8 cellular contexts compared by ENCODE assay signal in the genomic region with DNA sequence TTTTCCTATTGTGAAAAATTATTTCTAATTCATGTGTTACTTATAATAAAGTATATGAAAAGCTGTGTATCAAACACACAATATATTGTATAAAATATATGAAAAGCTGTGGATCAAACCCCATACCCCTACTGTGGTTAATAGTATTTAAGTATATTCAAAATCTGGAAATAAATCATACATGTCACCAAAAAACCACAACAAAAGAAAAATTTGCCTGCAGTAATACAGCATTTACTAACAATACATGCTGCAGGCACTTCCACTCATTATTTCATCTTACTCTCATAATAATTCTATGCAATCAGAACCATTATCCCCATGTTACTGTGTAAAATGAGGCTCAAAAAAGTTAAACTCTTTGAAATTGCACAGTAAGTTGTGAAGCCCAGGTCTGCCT.
DNase-seq lines count a peak whose midpoint lies in the region; ATAC-seq lines count a peak whose summit lies in the region.

No MANE protein-coding gene starts in this region.

- CTCF ChIA-PET in CD8-positive, alpha-beta memory T cell (lab: Charles Lee) = interaction anchor here (1.4 to 2.5 kb wide), 2 partner anchors 136 to 168 kb away, joined by 3 to 11 read pairs; partner anchors contain the start of gene FAM50B

- peak overlapping the region; percentile 95 to 100 (median 98) for H3K27ac Mint-ChIP-seq in CD8-positive, alpha-beta memory T cell

- no peak overlapping the region for H2BK12ac ChIP-seq in neuronal stem cell (ENCODE audit: low read length)

- peaks cover 54% of the 10 kb centered on the region for H3K4me1 ChIP-seq in CD8-positive, alpha-beta memory T cell (ENCODE audit: insufficient read depth, low read length)
- H3K4me1 ChIP-seq in NT2/D1 (ENCODE audit: insufficient read depth, insufficient read length) (no peaks in the 10 kb centered on the region), neuronal stem cell (ENCODE audit: control insufficient read depth in 2 of 2, insufficient read depth in 1 of 2, low read depth in 1 of 2, low read length in 2 of 2) (peaks cover 0 to 10% of the 10 kb centered on the region in 2 donors)
- peaks cover 24% of the 10 kb centered on the region for H3K4me1 ChIP-seq in effector memory CD4-positive, alpha-beta T cell (ENCODE audit: control insufficient read depth, insufficient read depth, low read length, poor library complexity, severe bottlenecking)

- H3K9ac ChIP-seq in NT2/D1 (ENCODE audit: insufficient read length, low read depth) (peak overlapping the region; percentile 89), neuronal stem cell (ENCODE audit: low read depth, low read length, poor library complexity) (no peak overlapping the region)

- H4K8ac ChIP-seq in neuronal stem cell (ENCODE audit: low read depth, low read length) = no peak overlapping the region

- peak overlapping the region; percentile 90 to 98 (median 96) for H3K4me3 Mint-ChIP-seq in CD8-positive, alpha-beta memory T cell

- peak overlapping the region; percentile 93 for H3K27ac ChIP-seq in CD8-positive, alpha-beta memory T cell (ENCODE audit: low read depth, low read length)
- H3K27ac ChIP-seq in effector memory CD4-positive, alpha-beta T cell (ENCODE audit: insufficient read depth, low read length, poor library complexity, severe bottlenecking) = peak overlapping the region; percentile 95
- no peak overlapping the region for H3K27ac ChIP-seq in neuronal stem cell (replicated peaks; ENCODE audit: low read length)

- H4K91ac ChIP-seq in neuronal stem cell (ENCODE audit: low read depth, low read length, poor library complexity) = no peak overlapping the region

- H2BK5ac ChIP-seq in neuronal stem cell (ENCODE audit: low read length) = no peak overlapping the region

- no peaks in the 10 kb centered on the region for H3K36me3 ChIP-seq in CD8-positive, alpha-beta memory T cell (ENCODE audit: insufficient read depth, low read length)
- H3K36me3 ChIP-seq in NT2/D1 (ENCODE audit: insufficient read depth, insufficient read length, low read length) = no peaks in the 10 kb centered on the region
- H3K36me3 ChIP-seq in effector memory CD4-positive, alpha-beta T cell (ENCODE audit: control insufficient read depth, insufficient read depth, low read length) = no peaks in the 10 kb centered on the region
- peaks cover 2 to 39% of the 10 kb centered on the region in 2 donors for H3K36me3 ChIP-seq in neuronal stem cell (replicated peaks in 1 of 2; ENCODE audit: control insufficient read depth in 2 of 2, insufficient read depth in 2 of 2, low read length in 2 of 2)

- peak overlapping the region; percentile 74 for H3K4me3 ChIP-seq in CD8-positive, alpha-beta memory T cell (ENCODE audit: low read length)
- H3K4me3 ChIP-seq in NT2/D1 (ENCODE audit: insufficient read length, low read depth) = peak overlapping the region; percentile 77
- H3K4me3 ChIP-seq in effector memory CD4-positive, alpha-beta T cell (ENCODE audit: insufficient read depth, low read depth, low read length, poor library complexity, severe bottlenecking) = peak overlapping the region; percentile 77
- peak overlapping the region in 1 of 2 donors; percentile 65 for H3K4me3 ChIP-seq in neuronal stem cell (ENCODE audit: low read length in 2 of 2)

- no peaks in the 10 kb centered on the region for H3K27me3 ChIP-seq in CD8-positive, alpha-beta memory T cell (ENCODE audit: insufficient read depth, low read length, poor library complexity, severe bottlenecking)
- H3K27me3 ChIP-seq in NT2/D1 (ENCODE audit: insufficient read depth, insufficient read length) = no peaks in the 10 kb centered on the region
- H3K27me3 ChIP-seq in effector memory CD4-positive, alpha-beta T cell (replicated peaks; ENCODE audit: control insufficient read depth, insufficient read depth, low read length, poor library complexity, severe bottlenecking) = no peaks in the 10 kb centered on the region
- H3K27me3 ChIP-seq in neuronal stem cell (ENCODE audit: control insufficient read depth in 3 of 3, insufficient read depth in 3 of 3, low read depth in 1 of 3, low read length in 3 of 3) = no peaks in the 10 kb centered on the region

- no peak overlapping the region for H2BK15ac ChIP-seq in neuronal stem cell (ENCODE audit: low read length)

- H3K9me3 ChIP-seq in CD8-positive, alpha-beta memory T cell (ENCODE audit: low read length) = no peaks in the 10 kb centered on the region
- H3K9me3 ChIP-seq in NT2/D1 (ENCODE audit: insufficient read depth, low read length) (no peaks in the 10 kb centered on the region), neuronal stem cell (replicated peaks in 1 of 2; ENCODE audit: control insufficient read depth in 2 of 2, insufficient read depth in 1 of 2, low read depth in 1 of 2, low read length in 2 of 2) (peaks cover 0 to 20% of the 10 kb centered on the region in 2 donors)
- H3K9me3 ChIP-seq in effector memory CD4-positive, alpha-beta T cell (ENCODE audit: control insufficient read depth, low read length) = no peaks in the 10 kb centered on the region

- POLR2A ChIA-PET in CD8-positive, alpha-beta memory T cell (lab: Charles Lee) = interaction anchor here (0.6 kb wide), 1 partner anchor 897 kb away, joined by 3 read pairs; no protein-coding TSS in a partner anchor

- H2BK120ac ChIP-seq in neuronal stem cell (ENCODE audit: low read depth, low read length) = no peak overlapping the region

- no peaks in the 10 kb centered on the region for H3K27me3 Mint-ChIP-seq in CD8-positive, alpha-beta memory T cell

- no peak for ATAC-seq in HG03039 (IDR thresholded peaks at IDR 0.05; ENCODE audit: unreplicated experiment)

- peak overlapping the region; percentile 83 for H2AFZ ChIP-seq in neuronal stem cell (ENCODE audit: low read length)

- peaks cover 4% of the 10 kb centered on the region for H3K79me1 ChIP-seq in neuronal stem cell (ENCODE audit: low read depth, low read length)

- no peak overlapping the region for H3K4ac ChIP-seq in neuronal stem cell (ENCODE audit: low read length)

- no peaks in the 10 kb centered on the region for H3K9me3 Mint-ChIP-seq in CD8-positive, alpha-beta memory T cell

- H3K18ac ChIP-seq in neuronal stem cell (ENCODE audit: low read length) = no peak overlapping the region

- H3K36me3 Mint-ChIP-seq in CD8-positive, alpha-beta memory T cell = peaks cover 0 to 49% (median 7%) of the 10 kb centered on the region in 3 donors

- H3K4me1 Mint-ChIP-seq in CD8-positive, alpha-beta memory T cell = peaks cover 63 to 87% (median 82%) of the 10 kb centered on the region in 3 donors

- no peak overlapping the region for H3K14ac ChIP-seq in neuronal stem cell (ENCODE audit: low read length)

- no peak overlapping the region for H3K23ac ChIP-seq in neuronal stem cell (ENCODE audit: low read depth, low read length, poor library complexity)

- DNase-seq in CD8-positive, alpha-beta memory T cell = no peak
- DNase-seq in NT2/D1 (ENCODE audit: low read depth, low spot score) (no peak), neuronal stem cell (ENCODE audit: low spot score) (no peak), GDM1 (lab: John Stamatoyannopoulos, UW) (no peak), DMS153 (lab: John Stamatoyannopoulos, UW) (no peak), AG08396 (ENCODE audit: low spot score) (no peak)
- no peak for DNase-seq in effector memory CD4-positive, alpha-beta T cell

- peak overlapping the region; percentile 60 for H3K4me2 ChIP-seq in neuronal stem cell (ENCODE audit: insufficient read depth, low read length, poor library complexity, severe bottlenecking)

- H2AK5ac ChIP-seq in neuronal stem cell (ENCODE audit: low read depth, low read length) = no peak overlapping the region
